Comparison of ENCODE assay signal across 13 cellular contexts in the genomic region with DNA sequence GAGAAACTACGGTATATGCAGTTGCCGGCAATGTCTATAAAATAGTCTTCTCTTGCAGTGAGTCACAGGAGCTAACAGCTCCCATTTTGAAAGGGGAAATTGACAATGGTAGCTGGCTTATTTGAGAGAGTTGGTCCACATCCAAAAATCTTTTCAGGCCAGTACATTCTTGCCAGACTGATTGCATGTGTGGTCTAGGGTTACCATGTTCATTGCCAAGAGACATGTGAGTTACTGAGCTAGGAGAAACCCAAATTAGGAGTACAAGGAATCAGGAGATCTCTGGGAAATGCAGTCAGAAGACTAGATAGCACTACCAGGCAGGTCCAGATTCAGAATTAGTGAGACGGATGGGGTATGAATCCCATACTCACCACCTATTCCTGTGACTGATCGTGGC.
A peak's percentile ranks its signal among the peaks of the same experiment; 100 is the strongest.
DNase-seq lines count a peak whose midpoint lies in the region; ATAC-seq and TF ChIP-seq lines count a peak whose summit lies in the region.
"Had no signal": no experiment of that assay in that cellular context is flagged by ENCODE, and none has a peak within 500 bp of the region (broad histone marks: within the 10 kb centered on the region; RNA-seq: fewer than 3 reads in every experiment).

No MANE protein-coding gene starts in this region.

- H3K9me3 Mint-ChIP-seq in progenitor cell of endocrine pancreas (ENCODE audit: low read depth) = peaks cover 4% of the 10 kb centered on the region
- H3K9me3 Mint-ChIP-seq in activated CD4-positive, alpha-beta T cell treated with anti-CD3 and anti-CD28 coated beads for 36 hours (ENCODE audit: low read depth) = no peaks in the 10 kb centered on the region
- H3K9me3 Mint-ChIP-seq: T-helper 1 cell treated with Interleukin-12 subunit alpha and Interleukin-12 subunit beta and Interleukin-4 antibody, amounts not matched to agents 30 μg/mL and 1 μg/mL, for 36 hours had no signal

- peaks cover 3% of the 10 kb centered on the region for H3K4me1 Mint-ChIP-seq in progenitor cell of endocrine pancreas (ENCODE audit: low read depth)
- H3K4me1 Mint-ChIP-seq in activated CD4-positive, alpha-beta T cell treated with anti-CD3 and anti-CD28 coated beads for 36 hours = no peaks in the 10 kb centered on the region
- H3K4me1 Mint-ChIP-seq: activated CD8-positive, alpha-beta memory T cell treated with anti-CD3 and anti-CD28 coated beads, Interleukin-2, amount 10 ng/mL, durations not matched to agents 7 days and 5 days had no signal

- no peaks in the 10 kb centered on the region for H3K27me3 ChIP-seq in upper lobe of right lung
- no peaks in the 10 kb centered on the region for H3K27me3 ChIP-seq in spleen (replicated peaks in 1 of 7)
- H3K27me3 ChIP-seq: ascending aorta had no signal

- H3K36me3 Mint-ChIP-seq in progenitor cell of endocrine pancreas (ENCODE audit: insufficient read depth) = peaks cover 8% of the 10 kb centered on the region
- H3K36me3 Mint-ChIP-seq in activated CD4-positive, alpha-beta T cell treated with anti-CD3 and anti-CD28 coated beads for 36 hours (ENCODE audit: low read depth) = no peaks in the 10 kb centered on the region
- H3K36me3 Mint-ChIP-seq: activated CD8-positive, alpha-beta memory T cell treated with anti-CD3 and anti-CD28 coated beads, Interleukin-2, amount 10 ng/mL, durations not matched to agents 7 days and 5 days had no signal

- CTCF ChIA-PET in activated CD4-positive, alpha-beta T cell treated with anti-CD3 and anti-CD28 coated beads for 36 hours (lab: Charles Lee) = interaction anchor here (1.2 kb wide), 1 partner anchor 72 kb away, joined by 4 read pairs; no protein-coding TSS in a partner anchor

- H3K27me3 Mint-ChIP-seq in progenitor cell of endocrine pancreas = no peaks in the 10 kb centered on the region
- peaks cover 9% of the 10 kb centered on the region for H3K27me3 Mint-ChIP-seq in activated CD4-positive, alpha-beta T cell treated with anti-CD3 and anti-CD28 coated beads for 36 hours

- intact Hi-C loops in upper lobe of right lung (cut with DNase I) = no loop called here
- intact Hi-C loops in spleen (cut with DNase I; ENCODE audit: low total_unique reads) = no loop called here
- intact Hi-C loops in activated CD4-positive, alpha-beta T cell treated with anti-CD3 and anti-CD28 coated beads for 36 hours (cut with DNase I, micrococcal nuclease) = loop anchor here in 1 of 2 experiments (10.0 kb wide), 1 partner anchor 68 kb away; no protein-coding TSS in a partner anchor

- H3K36me3 ChIP-seq in upper lobe of right lung (no peaks in the 10 kb centered on the region), spleen (no peaks in the 10 kb centered on the region)
- H3K36me3 ChIP-seq: ascending aorta had no signal

- H3K4me1 ChIP-seq in upper lobe of right lung = no peaks in the 10 kb centered on the region
- peaks cover 0 to 4% (median 0%) of the 10 kb centered on the region in 6 donors for H3K4me1 ChIP-seq in spleen
- H3K4me1 ChIP-seq: ascending aorta had no signal

- no peak overlapping the region for H3K4me3 Mint-ChIP-seq in progenitor cell of endocrine pancreas (ENCODE audit: low read depth)
- H3K4me3 Mint-ChIP-seq in activated CD4-positive, alpha-beta T cell treated with anti-CD3 and anti-CD28 coated beads for 36 hours = no peak overlapping the region
- H3K4me3 Mint-ChIP-seq: activated CD8-positive, alpha-beta memory T cell treated with anti-CD3 and anti-CD28 coated beads, Interleukin-2, amount 10 ng/mL, durations not matched to agents 7 days and 5 days; T-helper 1 cell treated with Interleukin-12 subunit alpha and Interleukin-12 subunit beta and Interleukin-4 antibody, amounts not matched to agents 30 μg/mL and 1 μg/mL, for 36 hours had no signal

- ATAC-seq in upper lobe of right lung = peak; percentile 29
- ATAC-seq in activated CD4-positive, alpha-beta T cell treated with anti-CD3 and anti-CD28 coated beads for 36 hours = no peak
- ATAC-seq: activated CD8-positive, alpha-beta memory T cell treated with anti-CD3 and anti-CD28 coated beads, Interleukin-2, amount 10 ng/mL, durations not matched to agents 7 days and 5 days had no signal

- POLR2A ChIA-PET in activated CD4-positive, alpha-beta T cell treated with anti-CD3 and anti-CD28 coated beads for 36 hours (lab: Charles Lee) = no interaction called here

- no peak overlapping the region for H3K27ac Mint-ChIP-seq in progenitor cell of endocrine pancreas
- no peak overlapping the region for H3K27ac Mint-ChIP-seq in activated CD4-positive, alpha-beta T cell treated with anti-CD3 and anti-CD28 coated beads for 36 hours
- H3K27ac Mint-ChIP-seq: activated CD8-positive, alpha-beta memory T cell treated with anti-CD3 and anti-CD28 coated beads, Interleukin-2, amount 10 ng/mL, durations not matched to agents 7 days and 5 days; T-helper 1 cell treated with Interleukin-12 subunit alpha and Interleukin-12 subunit beta and Interleukin-4 antibody, amounts not matched to agents 30 μg/mL and 1 μg/mL, for 36 hours had no signal

- WGBS in spleen, 5 donors = 78 to 92% (median 86%) methylated on average over 4 of the region's 4 CpGs

- H3K4me3 ChIP-seq in fibroblast of mammary gland (ENCODE audit: control insufficient read depth, low read depth, low read length) = no peak overlapping the region
- no peak overlapping the region for H3K4me3 ChIP-seq in upper lobe of right lung
- no peak overlapping the region for H3K4me3 ChIP-seq in spleen
- H3K4me3 ChIP-seq: ascending aorta had no signal

- H3K9me3 ChIP-seq in upper lobe of right lung (no peaks in the 10 kb centered on the region), spleen (no peaks in the 10 kb centered on the region)
- H3K9me3 ChIP-seq: ascending aorta had no signal

- TF ChIP-seq CTCF in fibroblast of mammary gland (conservative IDR thresholded peaks at IDR 0.05; ENCODE audit: control insufficient read depth, insufficient read depth, low read depth, low read length) = no peak
- no peak for TF ChIP-seq CTCF in upper lobe of right lung (IDR thresholded peaks at IDR 0.05)
- no peak for TF ChIP-seq CTCF in spleen (IDR thresholded peaks at IDR 0.05 in 8 of 11, conservative IDR thresholded peaks at IDR 0.05 in 3 of 11)
- no peak for TF ChIP-seq CTCF in progenitor cell of endocrine pancreas (IDR thresholded peaks at IDR 0.05; ENCODE audit: unreplicated experiment)

- no peak for TF ChIP-seq POLR2A in spleen (IDR thresholded peaks at IDR 0.05)

- no peak overlapping the region for H3K27ac ChIP-seq in upper lobe of right lung
- no peak overlapping the region for H3K27ac ChIP-seq in spleen
- H3K27ac ChIP-seq: 22Rv1, ascending aorta had no signal

- DNase-seq in NCI-H345 (lab: John Stamatoyannopoulos, UW) (peak; percentile 75), NCI-H345 treated with DMSO at 0.1 percent for 48 hours (lab: John Stamatoyannopoulos, UW; ENCODE audit: unreplicated experiment) (no peak), NCI-H446 treated with DMSO at 0.1 percent for 48 hours (lab: John Stamatoyannopoulos, UW) (peak; percentile 93), fibroblast of mammary gland (ENCODE audit: low read depth) (peak; percentile 93), upper lobe of right lung (no peak), spleen (no peak), progenitor cell of endocrine pancreas (ENCODE audit: low spot score, unreplicated experiment) (no peak)
- DNase-seq in activated CD4-positive, alpha-beta T cell treated with anti-CD3 and anti-CD28 coated beads for 36 hours = no peak
- DNase-seq: activated CD8-positive, alpha-beta memory T cell treated with anti-CD3 and anti-CD28 coated beads, Interleukin-2, amount 10 ng/mL, durations not matched to agents 7 days and 5 days; NCI-H526 treated with DMSO at 0.1 percent for 48 hours had no signal

Comparison
In these comparisons a context has a peak if more than half of its experiments do, and no peak if none do; other contexts are left out.
1. DNase-seq: peak in NCI-H345 (single experiment), NCI-H446 treated with DMSO at 0.1 percent for 48 hours (single experiment) and fibroblast of mammary gland (single experiment); none in NCI-H345 treated with DMSO at 0.1 percent for 48 hours (single experiment), upper lobe of right lung (single experiment), spleen (single experiment), progenitor cell of endocrine pancreas (single experiment) and activated CD4-positive, alpha-beta T cell treated with anti-CD3 and anti-CD28 coated beads for 36 hours (single experiment).